17 cellular contexts compared by ENCODE assay signal in the genomic region with DNA sequence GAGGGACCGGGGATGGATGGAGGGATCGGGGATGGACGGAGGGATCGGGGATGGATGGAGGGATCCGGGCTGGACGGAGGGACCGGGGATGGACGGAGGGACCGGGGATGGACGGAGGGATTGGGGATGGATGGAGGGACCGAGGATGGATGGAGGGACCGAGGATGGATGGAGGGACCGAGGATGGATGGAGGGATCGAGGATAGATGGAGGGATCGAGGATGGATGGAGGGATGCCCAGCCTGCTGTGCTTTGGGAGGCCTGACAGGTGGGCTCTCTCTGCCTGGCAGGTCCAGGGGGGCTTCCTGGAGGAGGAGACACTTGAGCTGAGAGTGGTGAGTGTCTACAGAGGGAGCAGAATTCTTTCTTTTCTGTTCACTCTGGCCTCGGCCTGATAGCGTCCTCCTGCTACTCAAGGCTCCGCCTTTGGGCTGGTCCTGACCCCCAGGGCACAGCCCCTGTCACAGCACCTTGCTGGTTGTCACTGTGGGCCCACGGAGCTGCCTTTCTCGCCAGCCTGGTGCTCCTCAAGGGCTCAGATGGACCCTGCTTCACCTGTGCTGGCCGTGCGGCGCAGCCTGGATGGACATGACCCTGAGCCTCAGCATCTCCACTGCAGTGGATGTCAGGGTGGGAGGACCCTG. TPM values are rescaled to one million over a fixed set of nuclear protein-coding genes. Genes with fewer than 3 reads are reported as not detected.
DNase-seq lines count a peak whose midpoint lies in the region; ATAC-seq, FAIRE-seq and TF ChIP-seq lines count a peak whose summit lies in the region.
"Had no signal": no experiment of that assay in that cellular context is flagged by ENCODE, and none has a peak within 500 bp of the region (broad histone marks: within the 10 kb centered on the region; RNA-seq: fewer than 3 reads in every experiment).

No MANE protein-coding gene starts in this region.

- H3K79me2 ChIP-seq in H1 (ENCODE audit: control insufficient read depth in 1 of 2, insufficient read depth in 2 of 2, low read length in 2 of 2), result no peaks in the 10 kb centered on the region

- TF ChIP-seq POLR2A in H1 (IDR thresholded peaks at IDR 0.05; ENCODE audit: control extremely low read depth in 1 of 2, low read depth in 2 of 2, low read length in 2 of 2), result no peak

- WGBS in H1 (ENCODE audit: extremely low coverage in 1 of 2, insufficient coverage in 1 of 2, insufficient read length in 1 of 2, insufficient replicate concordance in 2 of 2, low coverage in 1 of 2, low lambda C conversion rate in 2 of 2, missing lambda C conversion rate in 1 of 2), 2 experiments, result 91 to 100% methylated on average over 3 to 15 of the region's 23 CpGs

- H3K4me1 ChIP-seq in H1 (replicated peaks in 1 of 4; ENCODE audit: control insufficient read depth in 3 of 4, insufficient read depth in 4 of 4, low read length in 3 of 4), result peaks cover 0 to 4% (median 0%) of the 10 kb centered on the region in 4 experiments; a peak in 3 of 7 replicates
- H3K4me1 ChIP-seq in CD8-positive, alpha-beta T cell (ENCODE audit: insufficient read depth, low read length), result no peaks in the 10 kb centered on the region

- no peaks in the 10 kb centered on the region for H3K23me2 ChIP-seq in H1 (ENCODE audit: low read depth, low read length)

- H2BK15ac ChIP-seq in H1 (ENCODE audit: low read length), result no peak overlapping the region

- H3K4me2 ChIP-seq in H1 (ENCODE audit: insufficient read depth in 1 of 2, low read depth in 2 of 2, low read length in 2 of 2), result no peak overlapping the region

- H2AFZ ChIP-seq in H1 (ENCODE audit: low read length), result no peak overlapping the region

- H2AK5ac ChIP-seq in H1 (ENCODE audit: low read depth, low read length), result no peak overlapping the region

- no peak overlapping the region for H3K9ac ChIP-seq in H1 (replicated peaks in 1 of 4; ENCODE audit: extremely low read depth in 1 of 4, low read depth in 3 of 4, low read length in 3 of 4)

- 0 out of 2 replicates have a peak overlapping the region, but pooled peaks have one; percentile 3 for H2BK20ac ChIP-seq in H1 (ENCODE audit: low read length)

- no peak overlapping the region for H3K23ac ChIP-seq in H1 (ENCODE audit: insufficient read length)

- no peak for ATAC-seq in sciatic nerve
- ATAC-seq in activated CD8-positive, alpha-beta T cell treated with anti-CD3 and anti-CD28 coated beads for 36 hours, result no peak
- no peak for ATAC-seq in CD8-positive, alpha-beta T cell

- H2BK5ac ChIP-seq in H1 (ENCODE audit: low read depth, low read length), result no peak overlapping the region

- no peak overlapping the region; the same call in 1 of the 2 replicates for H4K8ac ChIP-seq in H1 (ENCODE audit: extremely low read depth, insufficient read depth, low read length)

- H4K91ac ChIP-seq in H1 (replicated peaks; ENCODE audit: insufficient read length, low read length), result no peak overlapping the region

- H3K27me3 ChIP-seq in H7 (ENCODE audit: control insufficient read depth, insufficient read depth, low read length), result no peaks in the 10 kb centered on the region
- H3K27me3 ChIP-seq in H1 (replicated peaks in 1 of 4; ENCODE audit: control insufficient read depth in 3 of 4, extremely low read depth in 1 of 4, insufficient read depth in 3 of 4, low read length in 3 of 4), result no peaks in the 10 kb centered on the region
- no peaks in the 10 kb centered on the region for H3K27me3 ChIP-seq in CD8-positive, alpha-beta T cell (ENCODE audit: insufficient read depth, low read length)

- H3K27me3 Mint-ChIP-seq in activated naive CD4-positive, alpha-beta T cell treated with anti-CD3 and anti-CD28 coated beads, Interleukin-2, amount 10 ng/mL, durations not matched to agents 7 days and 5 days, result no peaks in the 10 kb centered on the region
- peaks cover 1% of the 10 kb centered on the region for H3K27me3 Mint-ChIP-seq in activated CD8-positive, alpha-beta T cell treated with anti-CD3 and anti-CD28 coated beads for 36 hours
- peaks cover 2% of the 10 kb centered on the region for H3K27me3 Mint-ChIP-seq in CD8-positive, alpha-beta T cell (ENCODE audit: low read depth)

- intact Hi-C loops in sciatic nerve (cut with DNase I), result no loop called here
- intact Hi-C loops in activated CD8-positive, alpha-beta T cell treated with anti-CD3 and anti-CD28 coated beads for 36 hours (cut with micrococcal nuclease), result no loop called here
- intact Hi-C loops in CD8-positive, alpha-beta T cell (cut with DNase I, micrococcal nuclease), result no loop called here

- no peak overlapping the region for H3K18ac ChIP-seq in H1 (ENCODE audit: extremely low read depth, low read length)

- H3K27ac ChIP-seq in H1 (ENCODE audit: low read depth, low read length), result no peak overlapping the region
- no peak overlapping the region for H3K27ac ChIP-seq in CD8-positive, alpha-beta T cell (ENCODE audit: low read depth, low read length)
- H3K27ac ChIP-seq: C4-2B had no signal

- H3K4me1 Mint-ChIP-seq in activated naive CD4-positive, alpha-beta T cell treated with anti-CD3 and anti-CD28 coated beads, Interleukin-2, amount 10 ng/mL, durations not matched to agents 7 days and 5 days, result no peaks in the 10 kb centered on the region
- no peaks in the 10 kb centered on the region for H3K4me1 Mint-ChIP-seq in activated CD8-positive, alpha-beta T cell treated with anti-CD3 and anti-CD28 coated beads for 36 hours (ENCODE audit: low read depth)
- no peaks in the 10 kb centered on the region for H3K4me1 Mint-ChIP-seq in CD8-positive, alpha-beta T cell (ENCODE audit: low read depth)

- H3K4me3 Mint-ChIP-seq in activated naive CD4-positive, alpha-beta T cell treated with anti-CD3 and anti-CD28 coated beads, Interleukin-2, amount 10 ng/mL, durations not matched to agents 7 days and 5 days, result no peak overlapping the region
- H3K4me3 Mint-ChIP-seq in activated CD8-positive, alpha-beta T cell treated with anti-CD3 and anti-CD28 coated beads for 36 hours, result no peak overlapping the region
- H3K4me3 Mint-ChIP-seq in CD8-positive, alpha-beta T cell, result no peak overlapping the region
- H3K4me3 Mint-ChIP-seq: HFFc6 had no signal

- CTCF ChIA-PET in activated naive CD4-positive, alpha-beta T cell treated with anti-CD3 and anti-CD28 coated beads, Interleukin-2, amount 10 ng/mL, durations not matched to agents 7 days and 5 days (lab: Charles Lee), result no interaction called here
- CTCF ChIA-PET in H1 (lab: Charles Lee; ENCODE audit: partially characterized antibody), result no interaction called here
- CTCF ChIA-PET in activated CD8-positive, alpha-beta T cell treated with anti-CD3 and anti-CD28 coated beads for 36 hours (lab: Charles Lee), result no interaction called here
- CTCF ChIA-PET in CD8-positive, alpha-beta T cell (lab: Charles Lee), result no interaction called here

- FAIRE-seq in H1 (lab: Jason Lieb, UNC), result no peak

- no peak for TF ChIP-seq RAD21 in H1 (IDR thresholded peaks at IDR 0.05 in 1 of 2, conservative IDR thresholded peaks at IDR 0.05 in 1 of 2; ENCODE audit: low read depth in 2 of 2, low read length in 2 of 2)

- H2BK12ac ChIP-seq in H1 (ENCODE audit: low read depth, low read length), result no peak overlapping the region

- no peaks in the 10 kb centered on the region for H3K9me3 Mint-ChIP-seq in activated naive CD4-positive, alpha-beta T cell treated with anti-CD3 and anti-CD28 coated beads, Interleukin-2, amount 10 ng/mL, durations not matched to agents 7 days and 5 days
- no peaks in the 10 kb centered on the region for H3K9me3 Mint-ChIP-seq in activated CD8-positive, alpha-beta T cell treated with anti-CD3 and anti-CD28 coated beads for 36 hours
- no peaks in the 10 kb centered on the region for H3K9me3 Mint-ChIP-seq in CD8-positive, alpha-beta T cell

- H3K36me3 Mint-ChIP-seq in activated naive CD4-positive, alpha-beta T cell treated with anti-CD3 and anti-CD28 coated beads, Interleukin-2, amount 10 ng/mL, durations not matched to agents 7 days and 5 days, result no peaks in the 10 kb centered on the region
- H3K36me3 Mint-ChIP-seq in activated CD8-positive, alpha-beta T cell treated with anti-CD3 and anti-CD28 coated beads for 36 hours (ENCODE audit: low read depth), result no peaks in the 10 kb centered on the region
- H3K36me3 Mint-ChIP-seq in CD8-positive, alpha-beta T cell, result no peaks in the 10 kb centered on the region

- H3K27ac Mint-ChIP-seq in activated naive CD4-positive, alpha-beta T cell treated with anti-CD3 and anti-CD28 coated beads, Interleukin-2, amount 10 ng/mL, durations not matched to agents 7 days and 5 days, result no peak overlapping the region
- H3K27ac Mint-ChIP-seq in activated CD8-positive, alpha-beta T cell treated with anti-CD3 and anti-CD28 coated beads for 36 hours, result no peak overlapping the region
- H3K27ac Mint-ChIP-seq in CD8-positive, alpha-beta T cell, result no peak overlapping the region
- H3K27ac Mint-ChIP-seq: HFFc6 had no signal

- H2BK120ac ChIP-seq in H1 (replicated peaks; ENCODE audit: low read depth, low read length), result no peak overlapping the region

- TF ChIP-seq CTCF in H1 (IDR thresholded peaks at IDR 0.05; ENCODE audit: control extremely low read depth in 1 of 3, insufficient read depth in 1 of 3, low read depth in 1 of 3, low read length in 3 of 3), result no peak
- TF ChIP-seq CTCF in activated CD8-positive, alpha-beta T cell treated with anti-CD3 and anti-CD28 coated beads for 36 hours (IDR thresholded peaks at IDR 0.05), result no peak
- no peak for TF ChIP-seq CTCF in CD8-positive, alpha-beta T cell (IDR thresholded peaks at IDR 0.05)

- no peak for TF ChIP-seq EP300 in H1 (IDR thresholded peaks at IDR 0.05; ENCODE audit: borderline replicate concordance in 1 of 2, low read depth in 2 of 2, low read length in 2 of 2)

- no peak overlapping the region for H3K14ac ChIP-seq in H1 (ENCODE audit: insufficient read length)

- DNase-seq in activated naive CD4-positive, alpha-beta T cell treated with anti-CD3 and anti-CD28 coated beads, Interleukin-2, amount 10 ng/mL, durations not matched to agents 7 days and 5 days, result peak; percentile 10
- DNase-seq in activated naive CD4-positive, alpha-beta T cell (lab: John Stamatoyannopoulos, UW), result no peak
- DNase-seq in H7 (peak; percentile 41), H1 (ENCODE audit: low read depth in 1 of 2, low spot score in 2 of 2) (no peak), sciatic nerve (ENCODE audit: low spot score) (peak; percentile 46)
- DNase-seq in activated CD8-positive, alpha-beta T cell treated with anti-CD3 and anti-CD28 coated beads for 36 hours, result no peak
- no peak for DNase-seq in CD8-positive, alpha-beta T cell
- DNase-seq: COR-L47, DMS153, HFFc6, KG1, NCI-H1436 treated with DMSO at 0.1 percent for 48 hours, NCI-H2029 treated with DMSO at 0.1 percent for 48 hours, NCI-H2171 treated with DMSO at 0.1 percent for 48 hours, NCI-H446 treated with DMSO at 0.1 percent for 48 hours, RPMI8226 had no signal

- H3K56ac ChIP-seq in H1 (replicated peaks; ENCODE audit: insufficient read length, low read depth, low read length), result no peak overlapping the region

- peaks cover 0 to 4% of the 10 kb centered on the region in 2 experiments for H4K20me1 ChIP-seq in H1 (replicated peaks in 1 of 2; ENCODE audit: control insufficient read depth in 1 of 2, insufficient read depth in 2 of 2, low read length in 2 of 2)

- H3K9me3 ChIP-seq in H1 (ENCODE audit: insufficient read depth in 2 of 2, low read depth in 1 of 2, low read length in 1 of 2), result no peaks in the 10 kb centered on the region
- H3K9me3 ChIP-seq in CD8-positive, alpha-beta T cell (ENCODE audit: low read length), result no peaks in the 10 kb centered on the region

- H4K5ac ChIP-seq in H1 (ENCODE audit: insufficient read length, low read depth, low read length), result no peak overlapping the region

- POLR2A ChIA-PET in H1 (lab: Charles Lee; ENCODE audit: partially characterized antibody), result no interaction called here
- POLR2A ChIA-PET in activated CD8-positive, alpha-beta T cell treated with anti-CD3 and anti-CD28 coated beads for 36 hours (lab: Charles Lee), result no interaction called here
- POLR2A ChIA-PET in CD8-positive, alpha-beta T cell (lab: Charles Lee), result no interaction called here

- H3K4me3 ChIP-seq in H7 (ENCODE audit: insufficient read depth, low read depth, low read length), result no peak overlapping the region
- no peak overlapping the region for H3K4me3 ChIP-seq in H1 (ENCODE audit: extremely low read depth in 1 of 4, insufficient read depth in 2 of 4, low read depth in 3 of 4, low read length in 4 of 4)
- H3K4me3 ChIP-seq in CD8-positive, alpha-beta T cell (ENCODE audit: low read depth, low read length), result no peak overlapping the region

- H3K36me3 ChIP-seq in H7 (replicated peaks; ENCODE audit: control insufficient read depth, insufficient read depth, low read length), result no peaks in the 10 kb centered on the region
- no peaks in the 10 kb centered on the region for H3K36me3 ChIP-seq in H1 (ENCODE audit: control insufficient read depth in 2 of 4, insufficient read depth in 4 of 4, low read length in 3 of 4)
- no peaks in the 10 kb centered on the region for H3K36me3 ChIP-seq in CD8-positive, alpha-beta T cell (ENCODE audit: insufficient read depth, low read length)

- H3K79me1 ChIP-seq in H1 (ENCODE audit: low read depth, low read length), result no peaks in the 10 kb centered on the region

- H3K4ac ChIP-seq in H1 (replicated peaks; ENCODE audit: insufficient read length, low read depth, low read length), result no peak overlapping the region

RNA-seq across cellular contexts. Expression of gene RNF130, which starts 42.2 kb away (rescaled TPM):
- total RNA-seq in H7 (2014; rRNA removed; shearing (Covaris generic)), result 123 and 154 TPM in 2 replicates
- 63.1 and 65.1 TPM in 2 replicates for total RNA-seq in H1 (2021; fragmentation: NEBNext Ultra II Directional; extraction: Animal tissue kit (Norgen Biotek cat#: 25700))
- 65.4 and 70.0 TPM in 2 replicates for polyA plus RNA-seq in H1 (2011; rRNA removed)
- polyA plus RNA-seq in H1 (2011; cell fraction: cytosol; rRNA removed), result 73.0 TPM
- polyA plus RNA-seq in H1 (2011; cell fraction: nucleus; rRNA removed), result 58.2 TPM
- 60.3 to 80.3 TPM (median 67.1 TPM) in 4 replicates for polyA plus RNA-seq in H1 (2012, experiment 1 of 2)
- polyA plus RNA-seq in H1 (2012, experiment 2 of 2), result 55.3 TPM
- 78.6 TPM for polyA plus RNA-seq in H1 (2013, experiment 1 of 2)
- 86.8 TPM for polyA plus RNA-seq in H1 (2013, experiment 2 of 2)
- polyA minus RNA-seq in H1 (2011; rRNA and poly(A)+ RNA removed), result 56.6 and 57.4 TPM in 2 replicates
- polyA minus RNA-seq in H1 (2011; cell fraction: cytosol; rRNA and poly(A)+ RNA removed), result 35.1 TPM
- 73.0 TPM for polyA minus RNA-seq in H1 (2011; cell fraction: nucleus; rRNA and poly(A)+ RNA removed)
- total RNA-seq in sciatic nerve, result 118 TPM
- 10 to 100 TPM; 10.1 to 10.6 TPM for total RNA-seq in activated CD8-positive, alpha-beta T cell treated with anti-CD3 and anti-CD28 coated beads for 36 hours
- 10 to 100 TPM; 13.9 to 15.8 TPM for total RNA-seq in CD8-positive, alpha-beta T cell

Comparison
In these comparisons a context has a peak if more than half of its experiments do, and no peak if none do; other contexts are left out.
1. DNase-seq: peak in activated naive CD4-positive, alpha-beta T cell treated with anti-CD3 and anti-CD28 coated beads, Interleukin-2, amount 10 ng/mL, durations not matched to agents 7 days and 5 days (single experiment), H7 (single experiment) and sciatic nerve (single experiment); none in activated naive CD4-positive, alpha-beta T cell (0 of 4), H1 (0 of 2), activated CD8-positive, alpha-beta T cell treated with anti-CD3 and anti-CD28 coated beads for 36 hours (single experiment) and CD8-positive, alpha-beta T cell (0 of 7).